In the genomic region with DNA sequence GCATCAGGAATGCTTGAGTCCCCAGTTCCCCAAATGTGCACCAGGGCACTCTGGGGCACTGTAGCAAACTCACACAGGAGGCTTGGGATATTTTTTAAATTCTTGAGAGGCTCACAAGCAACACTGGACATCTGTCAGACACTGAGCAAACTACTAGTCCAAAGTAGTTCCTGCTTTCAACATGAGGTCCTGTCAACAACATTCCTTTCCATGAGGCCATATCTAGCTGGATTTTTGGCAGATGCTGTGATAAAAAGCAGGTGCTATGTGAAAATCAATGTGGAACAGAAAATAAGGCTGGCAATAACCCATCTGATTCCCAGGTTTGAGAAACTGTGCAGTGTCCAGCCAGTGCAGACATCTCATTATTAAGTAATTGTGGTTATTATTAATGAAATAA, we compare ENCODE assay signal across 12 cellular contexts. TPM values are rescaled to one million over a fixed set of nuclear protein-coding genes. Genes with fewer than 3 reads are reported as not detected.
DNase-seq lines count a peak whose midpoint lies in the region; ATAC-seq, FAIRE-seq and TF ChIP-seq lines count a peak whose summit lies in the region.
"Had no signal": no experiment of that assay in that cellular context is flagged by ENCODE, and none has a peak within 500 bp of the region (broad histone marks: within the 10 kb centered on the region; RNA-seq: fewer than 3 reads in every experiment).

No MANE protein-coding gene starts in this region.

- H3K4me3 ChIP-seq in A549, result no peak overlapping the region

- no peak for TF ChIP-seq POLR2A in A549 (IDR thresholded peaks at IDR 0.05; ENCODE audit: low read length)

- no peak for ATAC-seq in A549
- no peak for ATAC-seq in GM21825 (IDR thresholded peaks at IDR 0.05; ENCODE audit: unreplicated experiment)

- CTCF ChIA-PET in A549 (lab: Yijun Ruan, JAX), result no interaction called here

- peak overlapping the region; percentile 33 to 44; a peak in 1 of 6 replicates for H3K27ac ChIP-seq in A549

- no peak for TF ChIP-seq RAD21 in A549 (conservative IDR thresholded peaks at IDR 0.05 in 1 of 2, IDR thresholded peaks at IDR 0.05 in 1 of 2)

- H3K9me3 ChIP-seq in A549, result 0 out of 3 replicates have a peak, but pooled peaks cover 7% of the 10 kb centered on the region

- POLR2A ChIA-PET in A549 (lab: Yijun Ruan, JAX), result no interaction called here

- no peak for TF ChIP-seq EP300 in A549 (IDR thresholded peaks at IDR 0.05)

- H3K4me1 ChIP-seq in A549, result peaks cover 26% of the 10 kb centered on the region

- TF ChIP-seq CTCF in A549 (IDR thresholded peaks at IDR 0.05), result no peak

- no peak for FAIRE-seq in A549 (lab: Jason Lieb, UNC)

- DNase-seq in A549 (ENCODE audit: low read depth in 1 of 2, low spot score in 1 of 2) (no peak), SK-N-DZ (ENCODE audit: low spot score) (peak; percentile 23), fibroblast of peridontal ligament (ENCODE audit: extremely low read depth) (peak; percentile 77), lung microvascular endothelial cell (ENCODE audit: low read depth in 2 of 2) (peak; percentile 50 to 73), NCI-H1930 (lab: John Stamatoyannopoulos, UW) (no peak), HPDE6-E6E7 (ENCODE audit: extremely low spot score) (no peak)
- no peak for DNase-seq in activated effector memory CD4-positive, alpha-beta T cell treated with anti-CD3 and anti-CD28 coated beads, Interleukin-2, amount 50 U/mL, for 16 hours
- DNase-seq: activated CD4-positive, alpha-beta T cell treated with anti-CD3 and anti-CD28 coated beads for 48 hours; activated naive CD4-positive, alpha-beta T cell treated with Interleukin-2 at 50 U/mL for 16 hours; NCI-H1417 treated with DMSO at 0.1 percent for 48 hours; nephron progenitor cell had no signal

- peak overlapping the region; percentile 50; the same call in 1 of the 3 replicates for H3K4me2 ChIP-seq in A549

TF ChIP-seq in A549, 52 proteins besides CTCF, POLR2A, EP300 and RAD21:
- TF ChIP-seq, protein P1, sequence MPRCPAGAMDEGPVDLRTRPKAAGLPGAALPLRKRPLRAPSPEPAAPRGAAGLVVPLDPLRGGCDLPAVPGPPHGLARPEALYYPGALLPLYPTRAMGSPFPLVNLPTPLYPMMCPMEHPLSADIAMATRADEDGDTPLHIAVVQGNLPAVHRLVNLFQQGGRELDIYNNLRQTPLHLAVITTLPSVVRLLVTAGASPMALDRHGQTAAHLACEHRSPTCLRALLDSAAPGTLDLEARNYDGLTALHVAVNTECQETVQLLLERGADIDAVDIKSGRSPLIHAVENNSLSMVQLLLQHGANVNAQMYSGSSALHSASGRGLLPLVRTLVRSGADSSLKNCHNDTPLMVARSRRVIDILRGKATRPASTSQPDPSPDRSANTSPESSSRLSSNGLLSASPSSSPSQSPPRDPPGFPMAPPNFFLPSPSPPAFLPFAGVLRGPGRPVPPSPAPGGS (IDR thresholded peaks at IDR 0.05), result no peak
- TF ChIP-seq, protein P2, sequence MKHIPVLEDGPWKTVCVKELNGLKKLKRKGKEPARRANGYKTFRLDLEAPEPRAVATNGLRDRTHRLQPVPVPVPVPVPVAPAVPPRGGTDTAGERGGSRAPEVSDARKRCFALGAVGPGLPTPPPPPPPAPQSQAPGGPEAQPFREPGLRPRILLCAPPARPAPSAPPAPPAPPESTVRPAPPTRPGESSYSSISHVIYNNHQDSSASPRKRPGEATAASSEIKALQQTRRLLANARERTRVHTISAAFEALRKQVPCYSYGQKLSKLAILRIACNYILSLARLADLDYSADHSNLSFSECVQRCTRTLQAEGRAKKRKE (CRISPR knock-in tag; IDR thresholded peaks at IDR 0.05; ENCODE audit: low read depth), result no peak
- TF ChIP-seq MAZ (IDR thresholded peaks at IDR 0.05; ENCODE audit: borderline replicate concordance, low read depth, low read length), result no peak
- TF ChIP-seq CEBPB (IDR thresholded peaks at IDR 0.05), result no peak
- no peak for TF ChIP-seq HOXB5 (CRISPR knock-in tag; IDR thresholded peaks at IDR 0.05)
- TF ChIP-seq, protein P3, sequence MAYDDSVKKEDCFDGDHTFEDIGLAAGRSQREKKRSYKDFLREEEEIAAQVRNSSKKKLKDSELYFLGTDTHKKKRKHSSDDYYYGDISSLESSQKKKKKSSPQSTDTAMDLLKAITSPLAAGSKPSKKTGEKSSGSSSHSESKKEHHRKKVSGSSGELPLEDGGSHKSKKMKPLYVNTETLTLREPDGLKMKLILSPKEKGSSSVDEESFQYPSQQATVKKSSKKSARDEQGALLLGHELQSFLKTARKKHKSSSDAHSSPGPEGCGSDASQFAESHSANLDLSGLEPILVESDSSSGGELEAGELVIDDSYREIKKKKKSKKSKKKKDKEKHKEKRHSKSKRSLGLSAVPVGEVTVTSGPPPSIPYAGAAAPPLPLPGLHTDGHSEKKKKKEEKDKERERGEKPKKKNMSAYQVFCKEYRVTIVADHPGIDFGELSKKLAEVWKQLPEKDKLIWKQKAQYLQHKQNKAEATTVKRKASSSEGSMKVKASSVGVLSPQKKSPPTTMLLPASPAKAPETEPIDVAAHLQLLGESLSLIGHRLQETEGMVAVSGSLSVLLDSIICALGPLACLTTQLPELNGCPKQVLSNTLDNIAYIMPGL (CRISPR knock-in tag; IDR thresholded peaks at IDR 0.05; ENCODE audit: borderline replicate concordance), result no peak
- TF ChIP-seq, protein P4, sequence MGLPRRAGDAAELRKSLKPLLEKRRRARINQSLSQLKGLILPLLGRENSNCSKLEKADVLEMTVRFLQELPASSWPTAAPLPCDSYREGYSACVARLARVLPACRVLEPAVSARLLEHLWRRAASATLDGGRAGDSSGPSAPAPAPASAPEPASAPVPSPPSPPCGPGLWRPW (IDR thresholded peaks at IDR 0.05), result no peak
- TF ChIP-seq ZFP36 (IDR thresholded peaks at IDR 0.05; ENCODE audit: borderline replicate concordance, partially characterized antibody), result no peak
- TF ChIP-seq ZNF302 (CRISPR knock-in tag; IDR thresholded peaks at IDR 0.05), result no peak
- TF ChIP-seq FOXS1 (CRISPR knock-in tag; IDR thresholded peaks at IDR 0.05), result no peak
- TF ChIP-seq TFCP2L1 (CRISPR knock-in tag; IDR thresholded peaks at IDR 0.05), result no peak
- no peak for TF ChIP-seq KDM1A (IDR thresholded peaks at IDR 0.05; ENCODE audit: low read depth)
- no peak for TF ChIP-seq RARB (CRISPR knock-in tag; IDR thresholded peaks at IDR 0.05)
- no peak for TF ChIP-seq RNF2 (IDR thresholded peaks at IDR 0.05; ENCODE audit: borderline replicate concordance, low read depth)
- TF ChIP-seq ZSCAN20 (CRISPR knock-in tag; IDR thresholded peaks at IDR 0.05), result no peak
- TF ChIP-seq HOXA7 (CRISPR knock-in tag; IDR thresholded peaks at IDR 0.05), result no peak
- no peak for TF ChIP-seq NPAS2 (CRISPR knock-in tag; IDR thresholded peaks at IDR 0.05; ENCODE audit: borderline replicate concordance)
- TF ChIP-seq, protein P5, sequence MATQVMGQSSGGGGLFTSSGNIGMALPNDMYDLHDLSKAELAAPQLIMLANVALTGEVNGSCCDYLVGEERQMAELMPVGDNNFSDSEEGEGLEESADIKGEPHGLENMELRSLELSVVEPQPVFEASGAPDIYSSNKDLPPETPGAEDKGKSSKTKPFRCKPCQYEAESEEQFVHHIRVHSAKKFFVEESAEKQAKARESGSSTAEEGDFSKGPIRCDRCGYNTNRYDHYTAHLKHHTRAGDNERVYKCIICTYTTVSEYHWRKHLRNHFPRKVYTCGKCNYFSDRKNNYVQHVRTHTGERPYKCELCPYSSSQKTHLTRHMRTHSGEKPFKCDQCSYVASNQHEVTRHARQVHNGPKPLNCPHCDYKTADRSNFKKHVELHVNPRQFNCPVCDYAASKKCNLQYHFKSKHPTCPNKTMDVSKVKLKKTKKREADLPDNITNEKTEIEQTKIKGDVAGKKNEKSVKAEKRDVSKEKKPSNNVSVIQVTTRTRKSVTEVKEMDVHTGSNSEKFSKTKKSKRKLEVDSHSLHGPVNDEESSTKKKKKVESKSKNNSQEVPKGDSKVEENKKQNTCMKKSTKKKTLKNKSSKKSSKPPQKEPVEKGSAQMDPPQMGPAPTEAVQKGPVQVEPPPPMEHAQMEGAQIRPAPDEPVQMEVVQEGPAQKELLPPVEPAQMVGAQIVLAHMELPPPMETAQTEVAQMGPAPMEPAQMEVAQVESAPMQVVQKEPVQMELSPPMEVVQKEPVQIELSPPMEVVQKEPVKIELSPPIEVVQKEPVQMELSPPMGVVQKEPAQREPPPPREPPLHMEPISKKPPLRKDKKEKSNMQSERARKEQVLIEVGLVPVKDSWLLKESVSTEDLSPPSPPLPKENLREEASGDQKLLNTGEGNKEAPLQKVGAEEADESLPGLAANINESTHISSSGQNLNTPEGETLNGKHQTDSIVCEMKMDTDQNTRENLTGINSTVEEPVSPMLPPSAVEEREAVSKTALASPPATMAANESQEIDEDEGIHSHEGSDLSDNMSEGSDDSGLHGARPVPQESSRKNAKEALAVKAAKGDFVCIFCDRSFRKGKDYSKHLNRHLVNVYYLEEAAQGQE (IDR thresholded peaks at IDR 0.05), result no peak
- no peak for TF ChIP-seq ZC3H11A (IDR thresholded peaks at IDR 0.05)
- TF ChIP-seq SREBF2 (IDR thresholded peaks at IDR 0.05), result no peak

RNA-seq across cellular contexts. Expression of a gene that starts 50.5 kb away (rescaled TPM):
- polyA plus RNA-seq in A549 (2011; rRNA removed) (2.8 TPM in 2 replicates), A549 (2017; fragmentation: RNase III; extraction: RNeasy Plus Mini Kit Qiagen cat#74134 plus additional on column Dnase treatment) (2.4 to 2.9 TPM (median 2.6 TPM) in 3 replicates)
- 2.2 and 3.3 TPM in 2 replicates for polyA plus RNA-seq in A549 (2012; cell fraction: cytosol; rRNA removed)
- polyA plus RNA-seq in A549 (2012; cell fraction: nucleus; rRNA removed), result 4.2 TPM in 2 replicates
- 15.0 and 15.6 TPM in 2 replicates for polyA minus RNA-seq in A549 (2011; rRNA and poly(A)+ RNA removed)
- polyA plus RNA-seq in SK-N-DZ (2014; cell fraction: cytosol; rRNA removed), result 1.2 and 2.8 TPM in 2 replicates
- polyA plus RNA-seq in SK-N-DZ (2014; cell fraction: nucleus; rRNA removed), result 1.7 and 2.4 TPM in 2 replicates
- total RNA-seq in lung microvascular endothelial cell, result 16.3 and 23.6 TPM in 2 replicates

Comparison
In these comparisons a context has a peak if more than half of its experiments do, and no peak if none do; other contexts are left out.
1. DNase-seq: peak in SK-N-DZ (single experiment), fibroblast of peridontal ligament (single experiment) and lung microvascular endothelial cell (2 of 2); none in A549 (0 of 2), activated effector memory CD4-positive, alpha-beta T cell treated with anti-CD3 and anti-CD28 coated beads, Interleukin-2, amount 50 U/mL, for 16 hours (single experiment), NCI-H1930 (0 of 2) and HPDE6-E6E7 (single experiment).